In genomic region chr15:40452296-40453090, GRCh38 we compare ENCODE assay signal across 12 cellular contexts. TPM values are rescaled to one million over a fixed set of nuclear protein-coding genes. Genes with fewer than 3 reads are reported as not detected.
DNase-seq lines count a peak whose midpoint lies in the region; ATAC-seq and TF ChIP-seq lines count a peak whose summit lies in the region.
"Had no signal": no experiment of that assay in that cellular context is flagged by ENCODE, and none has a peak within 500 bp of the region (broad histone marks: within the 10 kb centered on the region; RNA-seq: fewer than 3 reads in every experiment).

No MANE protein-coding gene starts in this region.

- peak overlapping the region; percentile 47 for H3K9ac ChIP-seq in NT2/D1 (ENCODE audit: insufficient read length, low read depth)
- H3K9ac ChIP-seq in iPS-20b (ENCODE audit: low read depth, low read length), result 0 out of 2 replicates have a peak overlapping the region, but pooled peaks have one; percentile 3

- peaks cover 0 to 5% (median 0%) of the 10 kb centered on the region in 3 donors for H3K27me3 Mint-ChIP-seq in CD14-positive monocyte (ENCODE audit: low read depth in 3 of 3)

- H3K27ac Mint-ChIP-seq in CD14-positive monocyte, result peak overlapping the region in 4 of 7 donors; percentile 26 to 48 (median 39)

- no peak for DNase-seq in CD14-positive monocyte (ENCODE audit: low spot score)
- no peak for DNase-seq in NT2/D1 (ENCODE audit: low read depth, low spot score)
- DNase-seq in islet precursor cell, result no peak
- DNase-seq in NCI-H1105 (lab: John Stamatoyannopoulos, UW), result no peak
- DNase-seq in NCI-H526 (lab: John Stamatoyannopoulos, UW), result no peak
- DNase-seq: heart right ventricle; KBM-7; NCI-H69; stimulated activated CD4-positive, alpha-beta T cell treated with anti-CD3 and anti-CD28 coated beads, Interleukin-15, amount 100 ng/mL, for 24 hours had no signal

- H3K9me3 ChIP-seq in NT2/D1 (ENCODE audit: insufficient read depth, low read length) (no peaks in the 10 kb centered on the region), iPS-20b (ENCODE audit: insufficient read depth, low read depth, low read length) (no peaks in the 10 kb centered on the region)
- H3K9me3 ChIP-seq: heart right ventricle had no signal

- H3K4me3 Mint-ChIP-seq in CD14-positive monocyte, result no peak overlapping the region

- no peak for TF ChIP-seq CTCF in CD14-positive monocyte (IDR thresholded peaks at IDR 0.05)

- peaks cover 53% of the 10 kb centered on the region for H3K4me1 Mint-ChIP-seq in CD14-positive monocyte

- H3K9me3 Mint-ChIP-seq in CD14-positive monocyte, result no peaks in the 10 kb centered on the region

- peaks cover 11% of the 10 kb centered on the region for H3K36me3 ChIP-seq in NT2/D1 (ENCODE audit: insufficient read depth, insufficient read length, low read length)
- H3K36me3 ChIP-seq in iPS-20b (ENCODE audit: insufficient read depth, low read depth, low read length), result no peaks in the 10 kb centered on the region
- H3K36me3 ChIP-seq: heart right ventricle had no signal

- intact Hi-C loops in CD14-positive monocyte (cut with micrococcal nuclease), result no loop called here

- no peak overlapping the region for H3K27ac ChIP-seq in iPS-20b (ENCODE audit: low read length)
- H3K27ac ChIP-seq: heart right ventricle had no signal

- peaks cover 5 to 6% of the 10 kb centered on the region in 2 donors for H3K36me3 Mint-ChIP-seq in CD14-positive monocyte

- no peak overlapping the region for H3K4me3 ChIP-seq in NT2/D1 (ENCODE audit: insufficient read length, low read depth)
- 0 out of 2 replicates have a peak overlapping the region, but pooled peaks have one; percentile 5 for H3K4me3 ChIP-seq in iPS-20b (ENCODE audit: low read length)
- H3K4me3 ChIP-seq: heart right ventricle had no signal

- ATAC-seq in GM19351 (IDR thresholded peaks at IDR 0.05; ENCODE audit: unreplicated experiment) (peak; percentile 54), GM18867 (IDR thresholded peaks at IDR 0.05; ENCODE audit: unreplicated experiment) (no peak)

- H3K4me1 ChIP-seq in NT2/D1 (ENCODE audit: insufficient read depth, insufficient read length) (peaks cover 36% of the 10 kb centered on the region), iPS-20b (ENCODE audit: insufficient read depth, low read length) (peaks cover 35% of the 10 kb centered on the region)

- H3K27me3 ChIP-seq in NT2/D1 (ENCODE audit: insufficient read depth, insufficient read length) (no peaks in the 10 kb centered on the region), iPS-20b (ENCODE audit: insufficient read depth, low read length) (no peaks in the 10 kb centered on the region)
- H3K27me3 ChIP-seq: heart right ventricle had no signal

RNA-seq across cellular contexts. Expression of gene BAHD1, which starts 11.7 kb away (rescaled TPM):
- polyA plus RNA-seq in CD14-positive monocyte, result under 1 TPM; 0.67 to 0.79 TPM

RNA-seq across cellular contexts. Expression of gene CHST14, which starts 18.3 kb away (rescaled TPM):
- polyA plus RNA-seq in CD14-positive monocyte, result 1 to 10 TPM in 1 of 2 donors, under 1 TPM in 1; 0.85 to 1.2 TPM

RNA-seq across cellular contexts. Expression of gene IVD, which starts 46.9 kb away (rescaled TPM):
- polyA plus RNA-seq in CD14-positive monocyte, result 10 to 100 TPM; 28.6 to 31.3 TPM
